In genomic region chr11:451738-452137, GRCh38 we compare ENCODE assay signal across 11 cellular contexts. TPM values are rescaled to one million over a fixed set of nuclear protein-coding genes. Genes with fewer than 3 reads are reported as not detected.
DNase-seq lines count a peak whose midpoint lies in the region; FAIRE-seq and TF ChIP-seq lines count a peak whose summit lies in the region.
"Had no signal": no experiment of that assay in that cellular context is flagged by ENCODE, and none has a peak within 500 bp of the region (broad histone marks: within the 10 kb centered on the region; RNA-seq: fewer than 3 reads in every experiment).

No MANE protein-coding gene starts in this region.

- H4K20me1 ChIP-seq in OCI-LY3 (ENCODE audit: insufficient read depth, low read length) (peaks cover 9% of the 10 kb centered on the region; the same call in 1 of the 2 replicates), H1 (replicated peaks in 1 of 2; ENCODE audit: control insufficient read depth in 1 of 2, insufficient read depth in 2 of 2, low read length in 2 of 2) (peaks cover 15 to 18% of the 10 kb centered on the region in 2 experiments)

- POLR2A ChIA-PET in CD8-positive, alpha-beta memory T cell (lab: Charles Lee): interaction anchor here (3.2 to 7.5 kb wide), 3 partner anchors 37 to 245 kb away, joined by 15 to 71 read pairs (median 26); partner anchors contain the start of genes BET1L, RIC8A, RNH1 and SIGIRR
- POLR2A ChIA-PET in H1 (lab: Charles Lee; ENCODE audit: partially characterized antibody): interaction anchor here (0.7 to 4.8 kb wide), 7 partner anchors 12 to 82 kb away, joined by 3 to 21 read pairs (median 6); partner anchors contain the start of gene ANO9

- H2BK15ac ChIP-seq in H1 (ENCODE audit: low read length): no peak overlapping the region

- peaks cover 27 to 46% (median 33%) of the 10 kb centered on the region in 3 donors for H3K4me1 Mint-ChIP-seq in CD8-positive, alpha-beta memory T cell
- H3K4me1 Mint-ChIP-seq in progenitor cell of endocrine pancreas (ENCODE audit: low read depth): peaks cover 9% of the 10 kb centered on the region

- intact Hi-C loops in lower leg skin (cut with DNase I; ENCODE audit: low total_unique reads) (no loop called here), uterus (cut with DNase I; ENCODE audit: low total_unique reads) (no loop called here)

- H3K4me3 Mint-ChIP-seq in CD8-positive, alpha-beta memory T cell: peak overlapping the region in 6 of 7 donors; percentile 90 to 100 (median 96)
- H3K4me3 Mint-ChIP-seq in progenitor cell of endocrine pancreas (ENCODE audit: low read depth): peak overlapping the region; percentile 93

- H3K27me3 ChIP-seq in CD8-positive, alpha-beta memory T cell (ENCODE audit: insufficient read depth, low read length, poor library complexity, severe bottlenecking): no peaks in the 10 kb centered on the region
- no peaks in the 10 kb centered on the region for H3K27me3 ChIP-seq in OCI-LY3 (ENCODE audit: low read depth, low read length)
- H3K27me3 ChIP-seq in H1 (replicated peaks in 1 of 4; ENCODE audit: control insufficient read depth in 3 of 4, extremely low read depth in 1 of 4, insufficient read depth in 3 of 4, low read length in 3 of 4): no peaks in the 10 kb centered on the region
- no peaks in the 10 kb centered on the region for H3K27me3 ChIP-seq in uterus
- H3K27me3 ChIP-seq: body of pancreas had no signal

- no peak for TF ChIP-seq EP300 in H1 (IDR thresholded peaks at IDR 0.05; ENCODE audit: borderline replicate concordance in 1 of 2, low read depth in 2 of 2, low read length in 2 of 2)

- H2AFZ ChIP-seq in OCI-LY3 (ENCODE audit: low read depth, low read length) (no peak overlapping the region), H1 (ENCODE audit: low read length) (no peak overlapping the region)

- H3K4me3 ChIP-seq in CD8-positive, alpha-beta memory T cell (ENCODE audit: low read length): peak overlapping the region; percentile 71
- H3K4me3 ChIP-seq in OCI-LY3 (ENCODE audit: low read length) (peak overlapping the region; percentile 86; the same call in 1 of the 2 replicates), H1 (ENCODE audit: extremely low read depth in 1 of 4, insufficient read depth in 2 of 4, low read depth in 3 of 4, low read length in 4 of 4) (peak overlapping the region in 1 of 4 experiments; percentile 76; a peak in 3 of 8 replicates), lower leg skin (ENCODE audit: low read depth, poor library complexity, severe bottlenecking) (no peak overlapping the region), uterus (peak overlapping the region in 1 of 2 donors; percentile 96)

- no peak for TF ChIP-seq RAD21 in H1 (IDR thresholded peaks at IDR 0.05 in 1 of 2, conservative IDR thresholded peaks at IDR 0.05 in 1 of 2; ENCODE audit: low read depth in 2 of 2, low read length in 2 of 2)

- no peak for FAIRE-seq in H1 (lab: Jason Lieb, UNC)

- DNase-seq in CD8-positive, alpha-beta memory T cell: no peak
- DNase-seq in H1 (ENCODE audit: low read depth in 1 of 2, low spot score in 2 of 2) (no peak), progenitor cell of endocrine pancreas (ENCODE audit: low spot score, unreplicated experiment) (no peak), lower leg skin (ENCODE audit: low spot score in 2 of 2) (no peak), dermis blood vessel endothelial cell (no peak), uterus (no peak)
- DNase-seq in activated CD8-positive, alpha-beta memory T cell treated with anti-CD3 and anti-CD28 coated beads, Interleukin-2, amount 50 U/mL, for 48 hours: no peak
- DNase-seq: SHP77 treated with DMSO at 0.1 percent for 48 hours had no signal

- H4K5ac ChIP-seq in H1 (ENCODE audit: insufficient read length, low read depth, low read length): no peak overlapping the region

- H3K4me2 ChIP-seq in OCI-LY3 (ENCODE audit: low read length) (peak overlapping the region; percentile 79; the same call in 1 of the 2 replicates), H1 (ENCODE audit: insufficient read depth in 1 of 2, low read depth in 2 of 2, low read length in 2 of 2) (peak overlapping the region; percentile 46 to 96; a peak in 3 of 4 replicates)

- no peak overlapping the region for H3K56ac ChIP-seq in H1 (replicated peaks; ENCODE audit: insufficient read length, low read depth, low read length)

- H3K27ac ChIP-seq in CD8-positive, alpha-beta memory T cell (ENCODE audit: low read depth, low read length): no peak overlapping the region
- H3K27ac ChIP-seq in OCI-LY3 (ENCODE audit: low read length) (no peak overlapping the region), H1 (ENCODE audit: low read depth, low read length) (no peak overlapping the region), uterus (no peak overlapping the region)

- H3K14ac ChIP-seq in H1 (ENCODE audit: insufficient read length): no peak overlapping the region

- H3K27me3 Mint-ChIP-seq in CD8-positive, alpha-beta memory T cell: no peaks in the 10 kb centered on the region
- no peaks in the 10 kb centered on the region for H3K27me3 Mint-ChIP-seq in progenitor cell of endocrine pancreas
- H3K27me3 Mint-ChIP-seq: memory B cell had no signal

- H3K18ac ChIP-seq in H1 (ENCODE audit: extremely low read depth, low read length): no peak overlapping the region

- H3K4me1 ChIP-seq in CD8-positive, alpha-beta memory T cell (ENCODE audit: insufficient read depth, low read length): peaks cover 31% of the 10 kb centered on the region
- H3K4me1 ChIP-seq in OCI-LY3 (ENCODE audit: low read length): peaks cover 20% of the 10 kb centered on the region
- peaks cover 3 to 16% (median 10%) of the 10 kb centered on the region in 4 experiments for H3K4me1 ChIP-seq in H1 (replicated peaks in 1 of 4; ENCODE audit: control insufficient read depth in 3 of 4, insufficient read depth in 4 of 4, low read length in 3 of 4)
- peaks cover 0 to 5% of the 10 kb centered on the region in 2 donors for H3K4me1 ChIP-seq in uterus

- H3K27ac Mint-ChIP-seq in CD8-positive, alpha-beta memory T cell: peak overlapping the region in 7 of 8 donors; percentile 33 to 100 (median 97)
- no peak overlapping the region for H3K27ac Mint-ChIP-seq in progenitor cell of endocrine pancreas

- H3K36me3 ChIP-seq in CD8-positive, alpha-beta memory T cell (ENCODE audit: insufficient read depth, low read length): peaks cover 14% of the 10 kb centered on the region
- peaks cover 12% of the 10 kb centered on the region for H3K36me3 ChIP-seq in OCI-LY3 (replicated peaks; ENCODE audit: low read depth, low read length)
- peaks cover 2 to 11% (median 3%) of the 10 kb centered on the region in 4 experiments; a peak in 3 of 8 replicates for H3K36me3 ChIP-seq in H1 (ENCODE audit: control insufficient read depth in 2 of 4, insufficient read depth in 4 of 4, low read length in 3 of 4)
- no peaks in the 10 kb centered on the region for H3K36me3 ChIP-seq in uterus

- CTCF ChIA-PET in CD8-positive, alpha-beta memory T cell (lab: Charles Lee): interaction anchor here (1.1 to 10.4 kb wide), 14 partner anchors 11 to 245 kb away, joined by 3 to 158 read pairs (median 8); partner anchors contain the start of genes BET1L, PSMD13, RIC8A and RNH1
- CTCF ChIA-PET in H1 (lab: Charles Lee; ENCODE audit: partially characterized antibody): interaction anchor here (0.9 to 5.4 kb wide), 9 partner anchors 21 to 88 kb away, joined by 3 to 32 read pairs (median 4); partner anchors contain the start of gene SIGIRR

- TF ChIP-seq CTCF in OCI-LY3 (IDR thresholded peaks at IDR 0.05; ENCODE audit: low read depth, low read length): no peak
- TF ChIP-seq CTCF in H1 (IDR thresholded peaks at IDR 0.05; ENCODE audit: control extremely low read depth in 1 of 3, insufficient read depth in 1 of 3, low read depth in 1 of 3, low read length in 3 of 3): no peak
- TF ChIP-seq CTCF in progenitor cell of endocrine pancreas (IDR thresholded peaks at IDR 0.05; ENCODE audit: unreplicated experiment): no peak
- TF ChIP-seq CTCF in lower leg skin (IDR thresholded peaks at IDR 0.05): no peak
- no peak for TF ChIP-seq CTCF in uterus (IDR thresholded peaks at IDR 0.05)

- H4K91ac ChIP-seq in H1 (replicated peaks; ENCODE audit: insufficient read length, low read length): no peak overlapping the region

- no peak overlapping the region for H2BK12ac ChIP-seq in H1 (ENCODE audit: low read depth, low read length)

- no peak overlapping the region for H3K4ac ChIP-seq in H1 (replicated peaks; ENCODE audit: insufficient read length, low read depth, low read length)

- H3K79me2 ChIP-seq in OCI-LY3 (ENCODE audit: low read length) (peaks cover 63% of the 10 kb centered on the region), H1 (ENCODE audit: control insufficient read depth in 1 of 2, insufficient read depth in 2 of 2, low read length in 2 of 2) (peaks cover 11 to 55% of the 10 kb centered on the region in 2 experiments; a peak in 3 of 4 replicates)

- 0 out of 2 replicates have a peak overlapping the region, but pooled peaks have one; percentile 28 for H2BK5ac ChIP-seq in H1 (ENCODE audit: low read depth, low read length)

- no peak overlapping the region for H2BK20ac ChIP-seq in H1 (ENCODE audit: low read length)

- no peaks in the 10 kb centered on the region for H3K9me3 ChIP-seq in CD8-positive, alpha-beta memory T cell (ENCODE audit: low read length)
- H3K9me3 ChIP-seq in OCI-LY3 (ENCODE audit: insufficient read depth, low read length): no peaks in the 10 kb centered on the region
- no peaks in the 10 kb centered on the region for H3K9me3 ChIP-seq in H1 (ENCODE audit: insufficient read depth in 2 of 2, low read depth in 1 of 2, low read length in 1 of 2)
- no peaks in the 10 kb centered on the region for H3K9me3 ChIP-seq in uterus
- H3K9me3 ChIP-seq: body of pancreas had no signal

- 94% methylated on average over 10 of the region's 14 CpGs; no CpG with 5 or more reads in 1 of the 2 experiments for WGBS in H1 (ENCODE audit: extremely low coverage in 1 of 2, insufficient coverage in 1 of 2, insufficient read length in 1 of 2, insufficient replicate concordance in 2 of 2, low coverage in 1 of 2, low lambda C conversion rate in 2 of 2, missing lambda C conversion rate in 1 of 2), 2 experiments
- WGBS in lower leg skin, 2 donors: 84 to 88% methylated on average over 13 to 14 of the region's 14 CpGs

- peaks cover 0 to 32% (median 0%) of the 10 kb centered on the region in 3 donors for H3K36me3 Mint-ChIP-seq in CD8-positive, alpha-beta memory T cell
- H3K36me3 Mint-ChIP-seq in progenitor cell of endocrine pancreas (ENCODE audit: insufficient read depth): peaks cover 4% of the 10 kb centered on the region

- H2BK120ac ChIP-seq in H1 (replicated peaks; ENCODE audit: low read depth, low read length): no peak overlapping the region

- peaks cover 2% of the 10 kb centered on the region; the same call in 1 of the 2 replicates for H3K23me2 ChIP-seq in H1 (ENCODE audit: low read depth, low read length)

- H3K9me3 Mint-ChIP-seq in CD8-positive, alpha-beta memory T cell: no peaks in the 10 kb centered on the region
- H3K9me3 Mint-ChIP-seq in progenitor cell of endocrine pancreas (ENCODE audit: low read depth): no peaks in the 10 kb centered on the region
- H3K9me3 Mint-ChIP-seq: memory B cell had no signal

- H3K9ac ChIP-seq in OCI-LY3 (ENCODE audit: low read length): no peak overlapping the region
- no peak overlapping the region for H3K9ac ChIP-seq in H1 (replicated peaks in 1 of 4; ENCODE audit: extremely low read depth in 1 of 4, low read depth in 3 of 4, low read length in 3 of 4)

- no peak overlapping the region; the same call in 1 of the 2 replicates for H4K8ac ChIP-seq in H1 (ENCODE audit: extremely low read depth, insufficient read depth, low read length)

- H2AK5ac ChIP-seq in H1 (ENCODE audit: low read depth, low read length): no peak overlapping the region; the same call in 1 of the 2 replicates

- peaks cover 13% of the 10 kb centered on the region; the same call in 1 of the 2 replicates for H3K79me1 ChIP-seq in H1 (ENCODE audit: low read depth, low read length)

- TF ChIP-seq POLR2A in H1 (IDR thresholded peaks at IDR 0.05; ENCODE audit: control extremely low read depth in 1 of 2, low read depth in 2 of 2, low read length in 2 of 2) (no peak), lower leg skin (IDR thresholded peaks at IDR 0.05) (no peak), uterus (IDR thresholded peaks at IDR 0.05) (no peak)

- no peak overlapping the region for H3K23ac ChIP-seq in H1 (ENCODE audit: insufficient read length)

RNA-seq across cellular contexts. Expression of gene PTDSS2, which starts 1.7 kb away (rescaled TPM):
- total RNA-seq in CD8-positive, alpha-beta memory T cell: 10 to 100 TPM; 26.2 to 28.4 TPM
- 11.5 TPM for polyA plus RNA-seq in CD8-positive, alpha-beta memory T cell
- 48.7 and 52.4 TPM in 2 replicates for total RNA-seq in H1 (2021; fragmentation: NEBNext Ultra II Directional; extraction: Animal tissue kit (Norgen Biotek cat#: 25700))
- 68.2 and 108 TPM in 2 replicates for polyA plus RNA-seq in H1 (2011; rRNA removed)
- 69.7 TPM for polyA plus RNA-seq in H1 (2011; cell fraction: cytosol; rRNA removed)
- polyA plus RNA-seq in H1 (2011; cell fraction: nucleus; rRNA removed): 197 TPM
- 33.3 to 60.1 TPM (median 54.3 TPM) in 4 replicates for polyA plus RNA-seq in H1 (2012, experiment 1 of 2)
- 51.9 TPM for polyA plus RNA-seq in H1 (2012, experiment 2 of 2)
- polyA plus RNA-seq in H1 (2013, experiment 1 of 2): 42.4 TPM
- 39.1 TPM for polyA plus RNA-seq in H1 (2013, experiment 2 of 2)
- 49.6 and 57.3 TPM in 2 replicates for polyA minus RNA-seq in H1 (2011; rRNA and poly(A)+ RNA removed)
- polyA minus RNA-seq in H1 (2011; cell fraction: cytosol; rRNA and poly(A)+ RNA removed): 38.8 TPM
- 51.9 TPM for polyA minus RNA-seq in H1 (2011; cell fraction: nucleus; rRNA and poly(A)+ RNA removed)
- total RNA-seq in progenitor cell of endocrine pancreas (48.2 and 50.4 TPM in 2 replicates), lower leg skin (100 to 1,000 TPM in 1 of 4 donors, 10 to 100 TPM in 3; 35.0 to 108 (median 38.7) TPM), dermis blood vessel endothelial cell (34.5 and 50.2 TPM in 2 replicates), uterus (10 to 100 TPM; 20.7 to 43.7 (median 22.8) TPM)

RNA-seq across cellular contexts. Expression of gene ANO9, which starts 9.9 kb away (rescaled TPM):
- total RNA-seq in CD8-positive, alpha-beta memory T cell: 10 to 100 TPM; 25.3 to 26.4 TPM
- 12.2 TPM for polyA plus RNA-seq in CD8-positive, alpha-beta memory T cell
- 18.0 and 20.0 TPM in 2 replicates for total RNA-seq in H1 (2021; fragmentation: NEBNext Ultra II Directional; extraction: Animal tissue kit (Norgen Biotek cat#: 25700))
- polyA plus RNA-seq in H1 (2011; rRNA removed): 20.7 and 24.6 TPM in 2 replicates
- polyA plus RNA-seq in H1 (2011; cell fraction: cytosol; rRNA removed): 19.7 TPM
- polyA plus RNA-seq in H1 (2011; cell fraction: nucleus; rRNA removed): 185 TPM
- polyA plus RNA-seq in H1 (2012, experiment 1 of 2): 20.7 to 42.8 TPM (median 32.2 TPM) in 4 replicates
- polyA plus RNA-seq in H1 (2012, experiment 2 of 2): 11.9 TPM
- 14.6 TPM for polyA plus RNA-seq in H1 (2013, experiment 1 of 2)
- 13.7 TPM for polyA plus RNA-seq in H1 (2013, experiment 2 of 2)
- polyA minus RNA-seq in H1 (2011; rRNA and poly(A)+ RNA removed): 5.2 and 7.0 TPM in 2 replicates
- 5.6 TPM for polyA minus RNA-seq in H1 (2011; cell fraction: cytosol; rRNA and poly(A)+ RNA removed)
- polyA minus RNA-seq in H1 (2011; cell fraction: nucleus; rRNA and poly(A)+ RNA removed): 19.3 TPM
- total RNA-seq in progenitor cell of endocrine pancreas: 31.0 and 34.6 TPM in 2 replicates
- 100 to 1,000 TPM in 2 of 4 donors, 10 to 100 TPM in 2; 55.7 to 116 (median 92.1) TPM for total RNA-seq in lower leg skin
- 0.42 and 10.7 TPM in 2 replicates for total RNA-seq in dermis blood vessel endothelial cell
- total RNA-seq in uterus: 1 to 10 TPM in 2 of 4 donors, under 1 TPM in 2; 0.59 to 8.2 (median 1.1) TPM

RNA-seq across cellular contexts. Expression of gene SIGIRR, which starts 36.9 kb away (rescaled TPM):
- total RNA-seq in CD8-positive, alpha-beta memory T cell: 10 to 100 TPM; 54.2 to 59.4 TPM
- polyA plus RNA-seq in CD8-positive, alpha-beta memory T cell: 267 TPM
- 66.3 and 68.9 TPM in 2 replicates for total RNA-seq in H1 (2021; fragmentation: NEBNext Ultra II Directional; extraction: Animal tissue kit (Norgen Biotek cat#: 25700))
- polyA plus RNA-seq in H1 (2011; rRNA removed): 55.2 and 94.2 TPM in 2 replicates
- 57.0 TPM for polyA plus RNA-seq in H1 (2011; cell fraction: cytosol; rRNA removed)
- polyA plus RNA-seq in H1 (2011; cell fraction: nucleus; rRNA removed): 133 TPM
- 35.4 to 56.4 TPM (median 48.3 TPM) in 4 replicates for polyA plus RNA-seq in H1 (2012, experiment 1 of 2)
- polyA plus RNA-seq in H1 (2012, experiment 2 of 2): 55.4 TPM
- 51.9 TPM for polyA plus RNA-seq in H1 (2013, experiment 1 of 2)
- polyA plus RNA-seq in H1 (2013, experiment 2 of 2): 52.5 TPM
- polyA minus RNA-seq in H1 (2011; rRNA and poly(A)+ RNA removed): 13.0 and 16.6 TPM in 2 replicates
- 26.2 TPM for polyA minus RNA-seq in H1 (2011; cell fraction: cytosol; rRNA and poly(A)+ RNA removed)
- 24.8 TPM for polyA minus RNA-seq in H1 (2011; cell fraction: nucleus; rRNA and poly(A)+ RNA removed)
- total RNA-seq in progenitor cell of endocrine pancreas (111 and 117 TPM in 2 replicates), lower leg skin (10 to 100 TPM; 15.1 to 23.2 (median 19.0) TPM), dermis blood vessel endothelial cell (43.2 and 52.2 TPM in 2 replicates), uterus (10 to 100 TPM; 13.3 to 61.5 (median 38.4) TPM)

RNA-seq across cellular contexts. Expression of gene RNH1, which starts 55.3 kb away (rescaled TPM):
- total RNA-seq in CD8-positive, alpha-beta memory T cell: 100 to 1,000 TPM; 118 to 125 TPM
- 183 TPM for polyA plus RNA-seq in CD8-positive, alpha-beta memory T cell
- 49.8 and 53.4 TPM in 2 replicates for total RNA-seq in H1 (2021; fragmentation: NEBNext Ultra II Directional; extraction: Animal tissue kit (Norgen Biotek cat#: 25700))
- 48.7 and 86.4 TPM in 2 replicates for polyA plus RNA-seq in H1 (2011; rRNA removed)
- polyA plus RNA-seq in H1 (2011; cell fraction: cytosol; rRNA removed): 60.1 TPM
- 139 TPM for polyA plus RNA-seq in H1 (2011; cell fraction: nucleus; rRNA removed)
- polyA plus RNA-seq in H1 (2012, experiment 1 of 2): 36.0 to 56.2 TPM (median 54.7 TPM) in 4 replicates
- polyA plus RNA-seq in H1 (2012, experiment 2 of 2): 56.3 TPM
- 29.5 TPM for polyA plus RNA-seq in H1 (2013, experiment 1 of 2)
- 27.5 TPM for polyA plus RNA-seq in H1 (2013, experiment 2 of 2)
- 29.0 and 44.4 TPM in 2 replicates for polyA minus RNA-seq in H1 (2011; rRNA and poly(A)+ RNA removed)
- 38.3 TPM for polyA minus RNA-seq in H1 (2011; cell fraction: cytosol; rRNA and poly(A)+ RNA removed)
- polyA minus RNA-seq in H1 (2011; cell fraction: nucleus; rRNA and poly(A)+ RNA removed): 63.2 TPM
- total RNA-seq in progenitor cell of endocrine pancreas (49.4 and 52.6 TPM in 2 replicates), lower leg skin (100 to 1,000 TPM; 419 to 465 (median 446) TPM), dermis blood vessel endothelial cell (257 and 310 TPM in 2 replicates), uterus (100 to 1,000 TPM; 111 to 175 (median 142) TPM)

RNA-seq across cellular contexts. Expression of gene PKP3, which starts 57.7 kb away (rescaled TPM):
- total RNA-seq in CD8-positive, alpha-beta memory T cell: not detected
- polyA plus RNA-seq in CD8-positive, alpha-beta memory T cell: 1.1 TPM
- 28.5 and 28.7 TPM in 2 replicates for total RNA-seq in H1 (2021; fragmentation: NEBNext Ultra II Directional; extraction: Animal tissue kit (Norgen Biotek cat#: 25700))
- 16.7 and 28.0 TPM in 2 replicates for polyA plus RNA-seq in H1 (2011; rRNA removed)
- 25.0 TPM for polyA plus RNA-seq in H1 (2011; cell fraction: cytosol; rRNA removed)
- 35.4 TPM for polyA plus RNA-seq in H1 (2011; cell fraction: nucleus; rRNA removed)
- 10.9 to 22.0 TPM (median 18.8 TPM) in 4 replicates for polyA plus RNA-seq in H1 (2012, experiment 1 of 2)
- polyA plus RNA-seq in H1 (2012, experiment 2 of 2): 14.5 TPM
- polyA plus RNA-seq in H1 (2013, experiment 1 of 2): 11.0 TPM
- 12.3 TPM for polyA plus RNA-seq in H1 (2013, experiment 2 of 2)
- polyA minus RNA-seq in H1 (2011; rRNA and poly(A)+ RNA removed): 11.3 and 13.9 TPM in 2 replicates
- polyA minus RNA-seq in H1 (2011; cell fraction: cytosol; rRNA and poly(A)+ RNA removed): 33.5 TPM
- 11.1 TPM for polyA minus RNA-seq in H1 (2011; cell fraction: nucleus; rRNA and poly(A)+ RNA removed)
- 55.9 and 56.9 TPM in 2 replicates for total RNA-seq in progenitor cell of endocrine pancreas
- total RNA-seq in lower leg skin: 100 to 1,000 TPM; 612 to 880 (median 754) TPM
- total RNA-seq in dermis blood vessel endothelial cell: 0.09 and 0.68 TPM in 2 replicates
- 1 to 10 TPM in 2 of 4 donors, under 1 TPM in 1, not detected in 1; 0.46 to 5.1 (median 1.5) TPM for total RNA-seq in uterus
